ENCODE assay signal across 22 cellular contexts in genomic region chr15:51424780-51425179, GRCh38.
"Had no signal": no experiment of that assay in that cellular context is flagged by ENCODE, and none has a peak within 500 bp of the region (broad histone marks: within the 10 kb centered on the region; RNA-seq: fewer than 3 reads in every experiment).

No MANE protein-coding gene starts in this region.

- H3K9me3 Mint-ChIP-seq: activated naive CD8-positive, alpha-beta T cell treated with anti-CD3 and anti-CD28 coated beads, Interleukin-2, amount 10 ng/mL, durations not matched to agents 7 days and 5 days; activated T-helper 2 cell treated with anti-CD3 and anti-CD28 coated beads, Interferon-gamma antibody, Interleukin-2, Interleukin-4, amounts not matched to agents 10 μg/mL and 5 μg/mL and 100 μg/mL, durations not matched to agents 14 hours and 24 hours and 36 hours had no signal

- H3K27ac ChIP-seq: cardiac muscle cell, left lung, thoracic aorta, upper lobe of right lung had no signal

- H3K4me3 Mint-ChIP-seq: activated naive CD8-positive, alpha-beta T cell treated with anti-CD3 and anti-CD28 coated beads, Interleukin-2, amount 10 ng/mL, durations not matched to agents 7 days and 5 days; naive thymus-derived CD4-positive, alpha-beta T cell; neural crest cell had no signal

- H3K27me3 ChIP-seq: cardiac muscle cell, left lung, upper lobe of right lung had no signal

- H3K4me3 ChIP-seq: cardiac muscle cell, left lung, lung, thoracic aorta, upper lobe of right lung had no signal

- H3K9me3 ChIP-seq: left lung, thoracic aorta, upper lobe of right lung had no signal

- ATAC-seq: left lung; naive thymus-derived CD4-positive, alpha-beta T cell; upper lobe of right lung had no signal

- H3K4me1 Mint-ChIP-seq: activated naive CD8-positive, alpha-beta T cell treated with anti-CD3 and anti-CD28 coated beads, Interleukin-2, amount 10 ng/mL, durations not matched to agents 7 days and 5 days; naive thymus-derived CD4-positive, alpha-beta T cell had no signal

- H3K36me3 Mint-ChIP-seq: activated naive CD8-positive, alpha-beta T cell treated with anti-CD3 and anti-CD28 coated beads, Interleukin-2, amount 10 ng/mL, durations not matched to agents 7 days and 5 days; naive thymus-derived CD4-positive, alpha-beta T cell had no signal

- DNase-seq: activated CD4-positive, alpha-beta T cell treated with anti-CD3 and anti-CD28 coated beads for 1 hour; activated naive CD4-positive, alpha-beta T cell; activated naive CD8-positive, alpha-beta T cell treated with anti-CD3 and anti-CD28 coated beads, Interleukin-2, amount 10 ng/mL, durations not matched to agents 7 days and 5 days; activated T-cell treated with anti-CD3 and anti-CD28 coated beads, Interleukin-2, amount 50 U/mL, for 1 hour; amygdala; cortex of kidney; erythroblast; foreskin fibroblast; kidney; left lung; naive thymus-derived CD4-positive, alpha-beta T cell; occipital lobe; posterior cingulate gyrus; stimulated activated CD4-positive, alpha-beta T cell treated with anti-CD3 and anti-CD28 coated beads, Interleukin-4, amount 100 ng/mL, for 24 hours; stimulated activated naive CD4-positive, alpha-beta T cell treated with Interleukin-2 at 50 U/mL for 16 hours; T-helper 9 cell; upper lobe of right lung had no signal

- H3K36me3 ChIP-seq: cardiac muscle cell, left lung, thoracic aorta, upper lobe of right lung had no signal

- H3K4me1 ChIP-seq: left lung, upper lobe of right lung had no signal

- H3K27ac Mint-ChIP-seq: activated naive CD8-positive, alpha-beta T cell treated with anti-CD3 and anti-CD28 coated beads, Interleukin-2, amount 10 ng/mL, durations not matched to agents 7 days and 5 days; activated T-helper 2 cell treated with anti-CD3 and anti-CD28 coated beads, Interferon-gamma antibody, Interleukin-2, Interleukin-4, amounts not matched to agents 10 μg/mL and 5 μg/mL and 100 μg/mL, durations not matched to agents 14 hours and 24 hours and 36 hours; naive thymus-derived CD4-positive, alpha-beta T cell had no signal
